18 cellular contexts compared by ENCODE assay signal in the genomic region with DNA sequence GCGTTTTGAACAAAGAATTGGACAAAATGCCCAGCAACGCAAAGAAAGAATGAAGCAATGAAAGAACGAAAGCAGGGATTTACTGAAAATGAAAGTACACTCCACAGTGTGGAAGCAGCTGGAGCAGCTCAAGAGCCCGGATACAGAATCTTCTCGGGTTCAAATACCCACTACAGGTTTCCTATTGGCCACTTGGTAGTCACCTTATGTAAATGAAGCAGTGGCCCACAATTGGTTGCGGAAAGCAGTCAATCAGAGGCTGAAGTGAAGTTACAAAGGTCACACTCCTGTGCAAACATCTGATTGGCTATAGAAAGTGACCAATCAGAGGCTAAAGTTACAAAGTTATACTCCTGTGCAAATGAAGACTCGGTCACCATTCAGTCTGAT. TPM values are rescaled to one million over a fixed set of nuclear protein-coding genes. Genes with fewer than 3 reads are reported as not detected.
DNase-seq lines count a peak whose midpoint lies in the region; TF ChIP-seq lines count a peak whose summit lies in the region.
"Had no signal": no experiment of that assay in that cellular context is flagged by ENCODE, and none has a peak within 500 bp of the region (broad histone marks: within the 10 kb centered on the region; RNA-seq: fewer than 3 reads in every experiment).

No MANE protein-coding gene starts in this region.

- no peaks in the 10 kb centered on the region for H3K4me1 ChIP-seq in rectal smooth muscle tissue (ENCODE audit: control insufficient read depth, insufficient read depth, low read length)
- H3K4me1 ChIP-seq in endodermal cell (ENCODE audit: control insufficient read depth, insufficient read depth, low read length) = no peaks in the 10 kb centered on the region
- H3K4me1 ChIP-seq: tibial nerve had no signal

- no peaks in the 10 kb centered on the region for H3K36me3 Mint-ChIP-seq in endodermal cell (ENCODE audit: low read depth)

- H3K36me3 ChIP-seq in rectal smooth muscle tissue (ENCODE audit: control insufficient read depth, insufficient read depth, low read length) (no peaks in the 10 kb centered on the region), endodermal cell (ENCODE audit: control insufficient read depth, insufficient read depth, low read length) (no peaks in the 10 kb centered on the region)
- H3K36me3 ChIP-seq: sigmoid colon, tibial nerve had no signal

- no peaks in the 10 kb centered on the region for H3K9me3 ChIP-seq in endodermal cell (ENCODE audit: control insufficient read depth, low read length)
- H3K9me3 ChIP-seq: sigmoid colon, SK-N-SH, tibial nerve had no signal

- no peak overlapping the region for H3K4me3 Mint-ChIP-seq in endodermal cell
- H3K4me3 Mint-ChIP-seq: activated CD4-positive, alpha-beta memory T cell treated with anti-CD3 and anti-CD28 coated beads, Interleukin-2, amount 10 ng/mL, durations not matched to agents 7 days and 5 days; activated T-helper 17 cell treated with anti-CD3 and anti-CD28 coated beads, Interleukin-2, amount 50 U/mL, for 72 hours had no signal

- H3K4me3 ChIP-seq in fibroblast of villous mesenchyme (ENCODE audit: low read depth, low read length) (peak overlapping the region; percentile 47), rectal smooth muscle tissue (ENCODE audit: low read length) (peak overlapping the region; percentile 19), endodermal cell (ENCODE audit: low read length) (no peak overlapping the region)
- H3K4me3 ChIP-seq: sigmoid colon, tibial nerve had no signal

- no peaks in the 10 kb centered on the region for H3K4me1 Mint-ChIP-seq in endodermal cell
- H3K4me1 Mint-ChIP-seq: activated CD4-positive, alpha-beta memory T cell treated with anti-CD3 and anti-CD28 coated beads, Interleukin-2, amount 10 ng/mL, durations not matched to agents 7 days and 5 days; activated T-helper 17 cell treated with anti-CD3 and anti-CD28 coated beads, Interleukin-2, amount 50 U/mL, for 72 hours had no signal

- H3K27me3 ChIP-seq in rectal smooth muscle tissue (ENCODE audit: control insufficient read depth, insufficient read depth, low read length) (peaks cover 3% of the 10 kb centered on the region), endodermal cell (ENCODE audit: control insufficient read depth, insufficient read depth, low read length, poor library complexity, severe bottlenecking) (no peaks in the 10 kb centered on the region)
- H3K27me3 ChIP-seq: sigmoid colon, tibial nerve had no signal

- no peak overlapping the region for H3K27ac ChIP-seq in rectal smooth muscle tissue (ENCODE audit: low read depth, low read length)
- H3K27ac ChIP-seq in endodermal cell (ENCODE audit: low read depth, low read length) = no peak overlapping the region
- no peak overlapping the region for H3K27ac ChIP-seq in caudate nucleus (ENCODE audit: low read depth, low read length)
- H3K27ac ChIP-seq: sigmoid colon, tibial nerve had no signal

- no peak overlapping the region for H3K27ac Mint-ChIP-seq in endodermal cell
- H3K27ac Mint-ChIP-seq: activated CD4-positive, alpha-beta memory T cell treated with anti-CD3 and anti-CD28 coated beads, Interleukin-2, amount 10 ng/mL, durations not matched to agents 7 days and 5 days; activated T-helper 17 cell treated with anti-CD3 and anti-CD28 coated beads, Interleukin-2, amount 50 U/mL, for 72 hours had no signal

- DNase-seq in DMS53 (lab: John Stamatoyannopoulos, UW) (peak; percentile 20), DMS53 treated with DMSO at 0.1 percent for 48 hours (lab: John Stamatoyannopoulos, UW; ENCODE audit: unreplicated experiment) (no peak), NCI-H69 (lab: John Stamatoyannopoulos, UW) (peak; percentile 29), fibroblast of villous mesenchyme (ENCODE audit: low read depth) (peak; percentile 71), endodermal cell (no peak), NAMALWA (ENCODE audit: low spot score) (no peak), caudate nucleus (lab: John Stamatoyannopoulos, UW) (no peak)
- DNase-seq: 8988T; activated CD4-positive, alpha-beta memory T cell treated with anti-CD3 and anti-CD28 coated beads, Interleukin-2, amount 10 ng/mL, durations not matched to agents 7 days and 5 days; foreskin melanocyte; GOT3; NCI-H226; sigmoid colon; SK-N-SH; stimulated activated CD4-positive, alpha-beta T cell treated with anti-CD3 and anti-CD28 coated beads, Interleukin-4, amount 100 ng/mL, for 4 hours had no signal

- TF ChIP-seq CTCF in fibroblast of villous mesenchyme (IDR thresholded peaks at IDR 0.05; ENCODE audit: insufficient read depth, low read depth, low read length) (no peak), endodermal cell (conservative IDR thresholded peaks at IDR 0.05) (no peak)

- peaks cover 2% of the 10 kb centered on the region for H3K9me3 Mint-ChIP-seq in endodermal cell
- H3K9me3 Mint-ChIP-seq: activated CD4-positive, alpha-beta memory T cell treated with anti-CD3 and anti-CD28 coated beads, Interleukin-2, amount 10 ng/mL, durations not matched to agents 7 days and 5 days; activated T-helper 17 cell treated with anti-CD3 and anti-CD28 coated beads, Interleukin-2, amount 50 U/mL, for 72 hours had no signal

- H3K27me3 Mint-ChIP-seq in endodermal cell (ENCODE audit: insufficient read depth) = peaks cover 4% of the 10 kb centered on the region

- H3K9ac ChIP-seq in rectal smooth muscle tissue (ENCODE audit: low read length) (no peak overlapping the region), endodermal cell (ENCODE audit: extremely low read depth, low read length, poor library complexity, severe bottlenecking) (no peak overlapping the region)
- H3K9ac ChIP-seq: SK-N-SH had no signal

- WGBS in endodermal cell (ENCODE audit: insufficient coverage in 1 of 2, insufficient read length in 1 of 2), 2 experiments = 91 to 95% methylated on average over 6 to 7 of the region's 7 CpGs

RNA-seq across cellular contexts. Expression of gene PPP1R13B, which starts 15.0 kb away (rescaled TPM):
- total RNA-seq in fibroblast of villous mesenchyme (3.5 and 7.3 TPM in 2 replicates), endodermal cell (10 to 100 TPM; 15.6 to 17.5 TPM)
- 3.3 TPM for polyA plus RNA-seq in endodermal cell (2013, experiment 1 of 2)
- 4.4 TPM for polyA plus RNA-seq in endodermal cell (2013, experiment 2 of 2)

Comparison
In these comparisons a context has a peak if more than half of its experiments do, and no peak if none do; other contexts are left out.
1. DNase-seq: peak in DMS53 (single experiment), NCI-H69 (single experiment) and fibroblast of villous mesenchyme (single experiment); none in DMS53 treated with DMSO at 0.1 percent for 48 hours (single experiment), endodermal cell (single experiment), NAMALWA (single experiment) and caudate nucleus (0 of 61).